ENCODE assay signal across 8 cellular contexts in genomic region chr6:12075067-12075563, GRCh38.
DNase-seq lines count a peak whose midpoint lies in the region; ATAC-seq and TF ChIP-seq lines count a peak whose summit lies in the region.

No MANE protein-coding gene starts in this region.

- no peak overlapping the region for H3K27ac Mint-ChIP-seq in activated B cell treated with CpG ODN at 0.5 μM for 24 hours

- H3K4me3 Mint-ChIP-seq in activated B cell treated with CpG ODN at 0.5 μM for 24 hours: no peak overlapping the region

- H3K27me3 Mint-ChIP-seq in activated B cell treated with CpG ODN at 0.5 μM for 24 hours: no peaks in the 10 kb centered on the region

- no peaks in the 10 kb centered on the region for H3K36me3 ChIP-seq in kidney epithelial cell (ENCODE audit: control insufficient read depth, insufficient read depth, low read length)

- H3K9me3 Mint-ChIP-seq in activated B cell treated with CpG ODN at 0.5 μM for 24 hours: no peaks in the 10 kb centered on the region

- CTCF ChIA-PET in activated B cell treated with CpG ODN at 0.5 μM for 24 hours (lab: Charles Lee): interaction anchor here (1.0 to 1.8 kb wide), 18 partner anchors 9 to 420 kb away, joined by 3 to 10 read pairs (median 3); partner anchors contain the start of gene EDN1

- in situ Hi-C loops in GM13977 (cut with MboI; ENCODE audit: low pct_unique_long_range_greater_than_20kb, low sequenced_read_pairs, unreplicated experiment): no loop called here

- no peak overlapping the region for H3K4me3 ChIP-seq in kidney epithelial cell (ENCODE audit: low read depth, low read length)

- POLR2A ChIA-PET in activated B cell treated with CpG ODN at 0.5 μM for 24 hours (lab: Charles Lee): interaction anchor here (0.9 to 1.5 kb wide), 4 partner anchors 9 to 66 kb away, joined by 3 to 9 read pairs (median 3); partner anchors contain the start of gene HIVEP1

- H3K4me1 Mint-ChIP-seq in activated B cell treated with CpG ODN at 0.5 μM for 24 hours: peaks cover 33% of the 10 kb centered on the region

- TF ChIP-seq CTCF in GM13977 (IDR thresholded peaks at IDR 0.05; ENCODE audit: extremely low read depth, insufficient read depth, missing control alignments): peak; percentile 33
- no peak for TF ChIP-seq CTCF in activated B cell treated with CpG ODN at 0.5 μM for 24 hours (IDR thresholded peaks at IDR 0.05)
- peak; percentile 37 for TF ChIP-seq CTCF in kidney epithelial cell (IDR thresholded peaks at IDR 0.05; ENCODE audit: insufficient read depth, low read length, poor library complexity, severe bottlenecking)

- ATAC-seq in activated B cell treated with CpG ODN at 0.5 μM for 24 hours (ENCODE audit: low read depth): peak; percentile 25
- no peak for ATAC-seq in GM19463 (IDR thresholded peaks at IDR 0.05; ENCODE audit: unreplicated experiment)

- intact Hi-C loops in activated B cell treated with CpG ODN at 0.5 μM for 24 hours (cut with micrococcal nuclease): loop anchor here (1.0 to 5.0 kb wide), 6 partner anchors 26 to 420 kb away; no protein-coding TSS in a partner anchor

- peaks cover 22% of the 10 kb centered on the region for H3K36me3 Mint-ChIP-seq in activated B cell treated with CpG ODN at 0.5 μM for 24 hours (ENCODE audit: low read depth)

- DNase-seq in AG08395 (ENCODE audit: low spot score) (peak; percentile 17), GM13977 (ENCODE audit: low spot score) (no peak), activated B cell treated with CpG ODN at 0.5 μM for 24 hours (no peak), kidney epithelial cell (ENCODE audit: low read depth) (no peak), NCI-H2107 (lab: John Stamatoyannopoulos, UW) (no peak), NCI-H1436 treated with DMSO at 0.1 percent for 48 hours (lab: John Stamatoyannopoulos, UW) (no peak), mucosa of gallbladder (ENCODE audit: low spot score) (no peak)

- H3K27me3 ChIP-seq in kidney epithelial cell (ENCODE audit: control insufficient read depth, insufficient read depth, low read length): no peaks in the 10 kb centered on the region
